ENCODE assay signal across 8 cellular contexts in the genomic region with DNA sequence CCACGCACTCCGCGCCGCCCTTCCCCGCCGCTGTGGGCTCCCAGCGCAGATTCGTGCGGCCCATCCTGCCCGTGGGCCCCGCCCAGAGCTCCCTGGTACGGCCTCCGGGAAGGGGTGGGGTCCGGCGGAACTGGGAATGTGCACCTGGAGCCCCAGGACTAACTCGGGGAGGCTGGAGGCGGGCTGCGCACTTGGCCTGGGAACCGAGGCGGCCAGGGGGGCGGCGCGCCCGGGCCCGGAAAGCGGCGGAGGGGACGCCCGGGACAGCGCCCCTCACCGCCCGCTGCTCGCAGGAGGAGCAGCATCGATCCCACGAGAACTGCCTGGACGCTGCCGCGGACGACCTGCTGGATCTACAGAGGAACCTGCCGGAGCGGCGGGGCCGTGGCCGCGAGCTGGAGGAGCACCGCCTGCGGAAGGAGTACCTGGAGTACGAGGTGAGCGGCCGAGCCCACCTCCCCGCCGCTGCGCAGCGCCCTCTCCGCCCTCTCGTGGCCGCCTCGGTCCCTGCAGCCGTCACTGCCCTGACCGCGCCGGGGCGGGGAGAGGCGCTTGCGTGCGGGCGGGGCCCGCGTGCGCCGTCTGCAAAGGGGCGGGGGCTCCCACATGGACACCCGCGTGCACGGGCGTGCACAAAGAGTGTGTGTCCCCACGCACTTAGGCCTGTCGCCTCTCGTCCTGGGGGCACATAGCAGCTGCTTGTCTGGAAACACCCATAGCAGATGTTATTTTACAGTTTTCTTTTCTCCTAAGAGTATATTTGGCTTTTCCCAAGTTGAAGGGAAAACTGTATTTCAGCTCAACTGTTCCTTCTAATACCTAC. TPM values are rescaled to one million over a fixed set of nuclear protein-coding genes. Genes with fewer than 3 reads are reported as not detected.
DNase-seq lines count a peak whose midpoint lies in the region; ATAC-seq and TF ChIP-seq lines count a peak whose summit lies in the region.

No MANE protein-coding gene starts in this region.

- peaks cover 81% of the 10 kb centered on the region for H3K36me3 Mint-ChIP-seq in activated naive CD4-positive, alpha-beta T cell treated with anti-CD3 and anti-CD28 coated beads, Interleukin-2, amount 10 ng/mL, durations not matched to agents 7 days and 5 days

- TF ChIP-seq POLR2A in gastroesophageal sphincter (IDR thresholded peaks at IDR 0.05): peak in 1 of 2 donors; percentile 46

- H3K4me3 ChIP-seq in gastroesophageal sphincter (peak overlapping the region; percentile 48 to 66), neutrophil (ENCODE audit: low read depth in 1 of 2, low read length in 1 of 2) (peak overlapping the region; percentile 15 to 60)

- H3K9me3 ChIP-seq in gastroesophageal sphincter: no peaks in the 10 kb centered on the region
- no peaks in the 10 kb centered on the region for H3K9me3 ChIP-seq in neutrophil

- 0% methylated on average over 1 of the region's 79 CpGs for WGBS in gastroesophageal sphincter (ENCODE audit: low coverage in 1 of 2), 2 donors

- TF ChIP-seq CTCF in gastroesophageal sphincter (IDR thresholded peaks at IDR 0.05) (peak; percentile 85 to 97 (median 92)), neutrophil (IDR thresholded peaks at IDR 0.05) (peak; percentile 95)

- H3K4me1 Mint-ChIP-seq in activated naive CD4-positive, alpha-beta T cell treated with anti-CD3 and anti-CD28 coated beads, Interleukin-2, amount 10 ng/mL, durations not matched to agents 7 days and 5 days: peaks cover 58% of the 10 kb centered on the region

- H3K4me1 ChIP-seq in gastroesophageal sphincter (peaks cover 0 to 20% (median 5%) of the 10 kb centered on the region in 3 donors), neutrophil (ENCODE audit: control insufficient read depth in 1 of 2, insufficient read depth in 1 of 2, low read depth in 1 of 2, low read length in 1 of 2) (peaks cover 0 to 16% of the 10 kb centered on the region in 2 experiments)

- H3K27ac ChIP-seq in gastroesophageal sphincter (peak overlapping the region in 3 of 4 donors; percentile 68 to 85 (median 74)), neutrophil (peak overlapping the region; percentile 57), substantia nigra (ENCODE audit: low read depth, low read length, poor library complexity, severe bottlenecking) (peak overlapping the region; percentile 23)

- peak; percentile 97 for DNase-seq in AG20443 (ENCODE audit: low spot score)
- peak; percentile 88 for DNase-seq in HPDE6-E6E7 (ENCODE audit: extremely low spot score)
- DNase-seq in SHP77 treated with DMSO at 0.1 percent for 48 hours (lab: John Stamatoyannopoulos, UW): peak; percentile 6
- DNase-seq in activated naive CD4-positive, alpha-beta T cell treated with anti-CD3 and anti-CD28 coated beads, Interleukin-2, amount 10 ng/mL, durations not matched to agents 7 days and 5 days: peak; percentile 84
- DNase-seq in substantia nigra (lab: John Stamatoyannopoulos, UW): peak in 44 of 49 donors; percentile 13 to 87 (median 54)

- no peak overlapping the region for H3K27ac Mint-ChIP-seq in activated naive CD4-positive, alpha-beta T cell treated with anti-CD3 and anti-CD28 coated beads, Interleukin-2, amount 10 ng/mL, durations not matched to agents 7 days and 5 days

- no peak overlapping the region for H3K4me3 Mint-ChIP-seq in activated naive CD4-positive, alpha-beta T cell treated with anti-CD3 and anti-CD28 coated beads, Interleukin-2, amount 10 ng/mL, durations not matched to agents 7 days and 5 days

- CTCF ChIA-PET in activated naive CD4-positive, alpha-beta T cell treated with anti-CD3 and anti-CD28 coated beads, Interleukin-2, amount 10 ng/mL, durations not matched to agents 7 days and 5 days (lab: Charles Lee): interaction anchor here (0.6 to 10.2 kb wide), 17 partner anchors 17 to 191 kb away, joined by 3 to 209 read pairs (median 4); a partner anchor contains a TSS

- no peaks in the 10 kb centered on the region for H3K27me3 Mint-ChIP-seq in activated naive CD4-positive, alpha-beta T cell treated with anti-CD3 and anti-CD28 coated beads, Interleukin-2, amount 10 ng/mL, durations not matched to agents 7 days and 5 days

- ATAC-seq in GM19351 (IDR thresholded peaks at IDR 0.05; ENCODE audit: unreplicated experiment) (peak; percentile 68), gastroesophageal sphincter (peak; percentile 90)

- H3K36me3 ChIP-seq in gastroesophageal sphincter (no peaks in the 10 kb centered on the region), neutrophil (peaks cover 99% of the 10 kb centered on the region)

- no peak for TF ChIP-seq EP300 in gastroesophageal sphincter (IDR thresholded peaks at IDR 0.05)

- no peaks in the 10 kb centered on the region for H3K9me3 Mint-ChIP-seq in activated naive CD4-positive, alpha-beta T cell treated with anti-CD3 and anti-CD28 coated beads, Interleukin-2, amount 10 ng/mL, durations not matched to agents 7 days and 5 days

- H3K27me3 ChIP-seq in gastroesophageal sphincter (no peaks in the 10 kb centered on the region), neutrophil (no peaks in the 10 kb centered on the region)

RNA-seq across cellular contexts. Expression of a gene that starts 25.2 kb away (rescaled TPM):
- 1 to 10 TPM; 3.0 to 4.4 (median 3.6) TPM for total RNA-seq in gastroesophageal sphincter

Comparison
In these comparisons a context has a peak if more than half of its experiments do, and no peak if none do; other contexts are left out.
1. Peak in every context shown above with its lines: DNase-seq, ATAC-seq, H3K4me3 ChIP-seq and H3K27ac ChIP-seq.
2. DNase-seq: peak in every context shown above with its lines; median percentile 97 in AG20443; 88 in HPDE6-E6E7; 84 in activated naive CD4-positive, alpha-beta T cell treated with anti-CD3 and anti-CD28 coated beads, Interleukin-2, amount 10 ng/mL, durations not matched to agents 7 days and 5 days; 54 in substantia nigra; 6 in SHP77 treated with DMSO at 0.1 percent for 48 hours.
3. H3K27ac ChIP-seq: peak in every context shown above with its lines; median percentile 74 in gastroesophageal sphincter; 57 in neutrophil; 23 in substantia nigra.